In the genomic region with DNA sequence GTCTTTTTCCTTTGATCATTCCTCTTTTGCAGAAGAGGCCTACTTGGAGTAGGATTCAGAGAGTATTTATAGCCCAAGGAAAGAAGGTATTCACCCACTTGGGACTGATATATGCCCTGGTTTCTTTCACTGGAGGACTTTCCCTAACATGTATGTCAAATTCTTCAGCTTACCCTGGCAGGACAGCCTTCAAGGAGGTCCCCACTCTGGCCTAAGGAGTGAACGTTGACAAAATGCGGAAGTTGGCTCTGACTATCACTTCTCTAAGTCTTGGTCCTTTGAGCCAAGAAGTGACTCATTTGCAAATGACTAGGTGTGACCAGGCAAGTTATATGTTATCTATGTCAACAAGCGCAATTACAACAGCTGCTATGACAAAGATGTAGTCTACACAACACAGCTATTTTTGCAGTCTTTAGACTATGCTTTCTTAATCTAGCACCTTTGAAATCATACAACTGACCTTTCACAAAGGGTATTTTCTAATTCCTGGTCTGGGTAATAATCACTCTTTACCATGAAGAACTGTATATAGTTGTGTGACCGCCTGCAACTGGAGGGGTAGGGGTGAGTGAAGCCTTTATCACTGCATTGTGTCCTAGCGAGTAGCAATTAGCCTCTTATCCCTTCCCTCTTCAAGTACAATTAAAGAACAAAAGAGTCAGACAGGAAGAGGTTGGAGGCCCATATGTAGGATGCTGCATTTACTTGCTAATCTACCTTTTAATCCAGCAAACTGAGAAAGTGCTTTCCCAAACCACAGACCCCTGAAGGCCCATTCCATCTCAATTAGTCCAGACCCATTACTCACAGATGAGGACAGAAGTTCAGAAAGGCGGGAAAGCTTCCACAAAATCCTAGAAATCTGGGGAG, we compare ENCODE assay signal across 8 cellular contexts. TPM values are rescaled to one million over a fixed set of nuclear protein-coding genes. Genes with fewer than 3 reads are reported as not detected.
DNase-seq lines count a peak whose midpoint lies in the region; ATAC-seq and TF ChIP-seq lines count a peak whose summit lies in the region.

No MANE protein-coding gene starts in this region.

- in situ Hi-C loops in HAP-1 (cut with MboI; ENCODE audit: low sequenced_read_pairs), result no loop called here

- peak; percentile 54 for DNase-seq in GM12864 (ENCODE audit: low read depth)
- DNase-seq in T-helper 17 cell, result no peak
- DNase-seq in kidney tubule cell (ENCODE audit: low spot score), result peak; percentile 62
- no peak for DNase-seq in HAP-1 (ENCODE audit: low spot score in 2 of 2)
- DNase-seq in effector CD4-positive, alpha-beta T cell, result no peak
- no peak for DNase-seq in hepatic stellate cell (ENCODE audit: low spot score)

- TF ChIP-seq CTCF in GM12864 (IDR thresholded peaks at IDR 0.05; ENCODE audit: low read depth, low read length, missing control alignments), result no peak

- H3K9me3 ChIP-seq in T-helper 17 cell (ENCODE audit: control insufficient read depth, low read length, poor library complexity, severe bottlenecking) (no peaks in the 10 kb centered on the region), HAP-1 (no peaks in the 10 kb centered on the region)

- no peak overlapping the region for H3K4me3 ChIP-seq in GM12864 (ENCODE audit: low read depth, low read length)
- no peak overlapping the region for H3K4me3 ChIP-seq in HAP-1

- H3K27me3 Mint-ChIP-seq in T-helper 17 cell, result no peaks in the 10 kb centered on the region

- H3K4me1 ChIP-seq in HAP-1, result no peaks in the 10 kb centered on the region

- peak overlapping the region; percentile 81 for H3K27ac Mint-ChIP-seq in T-helper 17 cell

- H3K27me3 ChIP-seq in HAP-1 (ENCODE audit: low read depth), result no peaks in the 10 kb centered on the region

- no peaks in the 10 kb centered on the region for H3K4me1 Mint-ChIP-seq in T-helper 17 cell

- peak; percentile 98 for ATAC-seq in GM21447 (IDR thresholded peaks at IDR 0.05; ENCODE audit: unreplicated experiment)
- ATAC-seq in HG03571 (IDR thresholded peaks at IDR 0.05; ENCODE audit: unreplicated experiment), result peak; percentile 99
- ATAC-seq in T-helper 17 cell, result peak; percentile 64

- H3K36me3 Mint-ChIP-seq in T-helper 17 cell (ENCODE audit: low read depth), result peaks cover 5% of the 10 kb centered on the region

- H3K4me3 Mint-ChIP-seq in T-helper 17 cell, result no peak overlapping the region

- no peaks in the 10 kb centered on the region for H3K36me3 ChIP-seq in HAP-1 (replicated peaks)

RNA-seq across cellular contexts. Expression of gene RASGEF1B, which starts 50.1 kb away (rescaled TPM):
- 10 to 100 TPM; 48.3 to 58.7 TPM for total RNA-seq in T-helper 17 cell

Comparison
In these comparisons a context has a peak if more than half of its experiments do, and no peak if none do; other contexts are left out.
1. DNase-seq: peak in GM12864 (single experiment) and kidney tubule cell (single experiment); none in T-helper 17 cell (0 of 3), HAP-1 (0 of 2), effector CD4-positive, alpha-beta T cell (single experiment) and hepatic stellate cell (single experiment).
2. Peak in every context shown above with its lines, with median percentiles within 50 percentile points of each other: ATAC-seq.